ENCODE assay signal across 11 cellular contexts in genomic region chr5:176995896-176996767, GRCh38. TPM values are rescaled to one million over a fixed set of nuclear protein-coding genes. Genes with fewer than 3 reads are reported as not detected.
A peak's percentile ranks its signal among the peaks of the same experiment; 100 is the strongest.
DNase-seq lines count a peak whose midpoint lies in the region; ATAC-seq and TF ChIP-seq lines count a peak whose summit lies in the region.
"Had no signal": no experiment of that assay in that cellular context is flagged by ENCODE, and none has a peak within 500 bp of the region (broad histone marks: within the 10 kb centered on the region; RNA-seq: fewer than 3 reads in every experiment).

No MANE protein-coding gene starts in this region.

- peaks cover 0 to 2% (median 0%) of the 10 kb centered on the region in 7 donors for H3K9me3 Mint-ChIP-seq in CD14-positive monocyte

- H4K20me1 ChIP-seq in OCI-LY7 (ENCODE audit: insufficient read depth, low read length), result peaks cover 14% of the 10 kb centered on the region

- H3K79me2 ChIP-seq in OCI-LY7 (ENCODE audit: insufficient read depth, low read depth, low read length), result peaks cover 100% of the 10 kb centered on the region

- H3K27ac Mint-ChIP-seq in CD14-positive monocyte, result peak overlapping the region; percentile 93 to 100 (median 99)
- H3K27ac Mint-ChIP-seq: nephron had no signal

- H3K4me1 ChIP-seq in OCI-LY7 (ENCODE audit: insufficient read depth, low read length, poor library complexity, severe bottlenecking) (peaks cover 62% of the 10 kb centered on the region), gastroesophageal sphincter (peaks cover 0 to 3% (median 3%) of the 10 kb centered on the region in 3 donors), body of pancreas (peaks cover 40% of the 10 kb centered on the region)

- H2AFZ ChIP-seq in OCI-LY7 (ENCODE audit: low read length), result no peak overlapping the region

- peak overlapping the region; percentile 55 for H3K4me2 ChIP-seq in OCI-LY7 (ENCODE audit: low read length)

- H3K9me3 ChIP-seq in OCI-LY7 (ENCODE audit: low read length), result peaks cover 8% of the 10 kb centered on the region; the same call in 1 of the 2 replicates
- no peaks in the 10 kb centered on the region for H3K9me3 ChIP-seq in gastroesophageal sphincter
- H3K9me3 ChIP-seq in body of pancreas, result no peaks in the 10 kb centered on the region
- H3K9me3 ChIP-seq: vagina had no signal

- 25 to 27% methylated on average over 4 of the region's 4 CpGs for WGBS in gastroesophageal sphincter (ENCODE audit: low coverage in 1 of 2), 2 donors
- 21 to 28% methylated on average over 4 of the region's 4 CpGs for WGBS in body of pancreas, 2 donors

- no peaks in the 10 kb centered on the region for H3K9me2 ChIP-seq in OCI-LY7 (ENCODE audit: insufficient read depth, low read length)

- ATAC-seq in GM19043 (IDR thresholded peaks at IDR 0.05; ENCODE audit: low read depth, unreplicated experiment) (peak; percentile 63), gastroesophageal sphincter (peak; percentile 34), body of pancreas (no peak)

- peaks cover 75% of the 10 kb centered on the region for H3K4me1 Mint-ChIP-seq in CD14-positive monocyte
- H3K4me1 Mint-ChIP-seq: nephron had no signal

- POLR2A ChIA-PET in OCI-LY7 (lab: Charles Lee), result interaction anchor here (0.9 to 1.7 kb wide), 6 partner anchors 9 to 89 kb away, joined by 3 to 16 read pairs (median 8); no protein-coding TSS in a partner anchor

- DNase-seq in CD14-positive monocyte (ENCODE audit: low spot score), result no peak
- DNase-seq in OCI-LY7 (ENCODE audit: low spot score), result peak; percentile 22
- DNase-seq in body of pancreas, result no peak
- DNase-seq in midbrain (lab: John Stamatoyannopoulos, UW), result no peak
- DNase-seq in GM19240 (ENCODE audit: insufficient read length, low spot score), result no peak
- DNase-seq in NCI-H1436 treated with DMSO at 0.1 percent for 48 hours (lab: John Stamatoyannopoulos, UW), result no peak
- DNase-seq: amygdala had no signal

- H3K4me3 ChIP-seq in OCI-LY7 (ENCODE audit: low read depth, low read length, poor library complexity, severe bottlenecking) (peak overlapping the region; percentile 1), gastroesophageal sphincter (no peak overlapping the region), body of pancreas (no peak overlapping the region)
- H3K4me3 ChIP-seq: vagina had no signal

- H3K27me3 ChIP-seq in gastroesophageal sphincter (no peaks in the 10 kb centered on the region), body of pancreas (no peaks in the 10 kb centered on the region)
- H3K27me3 ChIP-seq: vagina had no signal

- peaks cover 43% of the 10 kb centered on the region for H3K36me3 ChIP-seq in OCI-LY7 (ENCODE audit: insufficient read depth, low read length)
- no peaks in the 10 kb centered on the region for H3K36me3 ChIP-seq in gastroesophageal sphincter
- H3K36me3 ChIP-seq in body of pancreas (replicated peaks in 1 of 2; ENCODE audit: insufficient read depth in 1 of 2, low read depth in 2 of 2), result no peaks in the 10 kb centered on the region
- H3K36me3 ChIP-seq: vagina had no signal

- CTCF ChIA-PET in OCI-LY7 (lab: Charles Lee; ENCODE audit: unreplicated experiment), result interaction anchor here (1.6 kb wide), 1 partner anchor 9 kb away, joined by 4 read pairs; no protein-coding TSS in a partner anchor

- peaks cover 14 to 25% of the 10 kb centered on the region in 2 donors for H3K36me3 Mint-ChIP-seq in CD14-positive monocyte

- H3K27me3 Mint-ChIP-seq in CD14-positive monocyte (ENCODE audit: low read depth in 3 of 3), result peaks cover 0 to 3% (median 0%) of the 10 kb centered on the region in 3 donors

- H3K4me3 Mint-ChIP-seq in CD14-positive monocyte, result peak overlapping the region in 1 of 2 donors; percentile 61
- H3K4me3 Mint-ChIP-seq: nephron had no signal

- peak overlapping the region; percentile 92 for H3K27ac ChIP-seq in OCI-LY7 (ENCODE audit: low read depth, low read length, poor library complexity, severe bottlenecking)
- H3K27ac ChIP-seq in gastroesophageal sphincter, result peak overlapping the region in 1 of 4 donors; percentile 35
- peak overlapping the region in 2 of 4 donors; percentile 26 to 82 for H3K27ac ChIP-seq in body of pancreas
- H3K27ac ChIP-seq: vagina had no signal

- TF ChIP-seq EP300 in gastroesophageal sphincter (IDR thresholded peaks at IDR 0.05), result no peak

- no peak for TF ChIP-seq POLR2A in gastroesophageal sphincter (IDR thresholded peaks at IDR 0.05)
- TF ChIP-seq POLR2A in body of pancreas (IDR thresholded peaks at IDR 0.05), result no peak

- intact Hi-C loops in CD14-positive monocyte (cut with micrococcal nuclease), result loop anchor here in 1 of 2 donors (5.0 kb wide), 1 partner anchor 99 kb away; the partner anchor contains the start of gene HK3
- intact Hi-C loops in OCI-LY7 (cut with micrococcal nuclease; ENCODE audit: unreplicated experiment), result loop anchor here (10.0 kb wide), 2 partner anchors 309 to 551 kb away; partner anchors contain the start of genes FAF2, PRELID1 and RAB24
- intact Hi-C loops in body of pancreas (cut with DNase I), result no loop called here

- no TSS peak for BruUV-seq in OCI-LY7 (replicated peaks; lab: Mats Ljungman, UMichigan)

- TF ChIP-seq CTCF in CD14-positive monocyte (IDR thresholded peaks at IDR 0.05) (no peak), OCI-LY7 (conservative IDR thresholded peaks at IDR 0.05; ENCODE audit: low read length) (no peak), gastroesophageal sphincter (IDR thresholded peaks at IDR 0.05) (no peak), body of pancreas (IDR thresholded peaks at IDR 0.05) (no peak)

RNA-seq across cellular contexts. Expression of gene UIMC1, which starts 10.4 kb away (rescaled TPM):
- 10 to 100 TPM; 14.8 to 19.1 TPM for polyA plus RNA-seq in CD14-positive monocyte
- total RNA-seq in OCI-LY7 (2014; rRNA removed; shearing (Covaris generic)), result 42.7 and 58.4 TPM in 2 replicates
- total RNA-seq in OCI-LY7 (2022) (78.5 and 94.1 TPM in 2 replicates), gastroesophageal sphincter (10 to 100 TPM; 37.9 to 50.6 (median 44.7) TPM), body of pancreas (10 to 100 TPM; 19.1 to 27.2 TPM)

RNA-seq across cellular contexts. Expression of gene ZNF346, which starts 26.4 kb away (rescaled TPM):
- polyA plus RNA-seq in CD14-positive monocyte, result 1 to 10 TPM; 6.0 to 6.4 TPM
- total RNA-seq in OCI-LY7 (2014; rRNA removed; shearing (Covaris generic)), result 31.8 and 36.6 TPM in 2 replicates
- total RNA-seq in OCI-LY7 (2022) (39.7 and 42.4 TPM in 2 replicates), gastroesophageal sphincter (10 to 100 TPM; 12.9 to 16.9 (median 14.2) TPM), body of pancreas (10 to 100 TPM; 13.5 to 14.5 TPM)
